Comparison of ENCODE assay signal across 8 cellular contexts in genomic region chr19:1252221-1252817, GRCh38. TPM values are rescaled to one million over a fixed set of nuclear protein-coding genes. Genes with fewer than 3 reads are reported as not detected.
DNase-seq lines count a peak whose midpoint lies in the region; ATAC-seq and TF ChIP-seq lines count a peak whose summit lies in the region.

No MANE protein-coding gene starts in this region.

- H3K9me3 Mint-ChIP-seq in natural killer cell, result no peaks in the 10 kb centered on the region
- no peaks in the 10 kb centered on the region for H3K9me3 Mint-ChIP-seq in type B pancreatic cell

- H3K4me3 ChIP-seq in fibroblast of the aortic adventitia (ENCODE audit: low read depth, low read length), result peak overlapping the region; percentile 86

- ATAC-seq in natural killer cell (peak; percentile 9 to 41 (median 18)), HG02588 (IDR thresholded peaks at IDR 0.05; ENCODE audit: unreplicated experiment) (no peak)

- H3K27me3 Mint-ChIP-seq in natural killer cell (ENCODE audit: low read depth in 2 of 2) (no peaks in the 10 kb centered on the region), type B pancreatic cell (no peaks in the 10 kb centered on the region)

- H3K4me1 Mint-ChIP-seq in natural killer cell (peaks cover 0 to 30% of the 10 kb centered on the region in 2 donors), type B pancreatic cell (ENCODE audit: unreplicated experiment) (peaks cover 2% of the 10 kb centered on the region)

- TF ChIP-seq CTCF in fibroblast of the aortic adventitia (IDR thresholded peaks at IDR 0.05; ENCODE audit: insufficient read depth, low read length) (no peak), natural killer cell (IDR thresholded peaks at IDR 0.05) (no peak), type B pancreatic cell (conservative IDR thresholded peaks at IDR 0.05) (no peak)

- H3K4me3 Mint-ChIP-seq in natural killer cell, result peak overlapping the region; percentile 95
- H3K4me3 Mint-ChIP-seq in type B pancreatic cell, result peak overlapping the region; percentile 93

- DNase-seq in EH (ENCODE audit: low read depth) (peak; percentile 98), NCI-H226 (peak; percentile 81), fibroblast of the aortic adventitia (ENCODE audit: low read depth) (peak; percentile 99), natural killer cell (no peak), type B pancreatic cell (ENCODE audit: extremely low spot score, unreplicated experiment) (no peak), epidermal melanocyte (ENCODE audit: insufficient read length, low spot score) (no peak)
- DNase-seq in activated effector memory CD4-positive, alpha-beta T cell treated with Interleukin-2 at 50 U/mL for 16 hours, result peak; percentile 59

- peak overlapping the region; percentile 93 to 97 for H3K27ac Mint-ChIP-seq in natural killer cell
- peak overlapping the region; percentile 86 for H3K27ac Mint-ChIP-seq in type B pancreatic cell

- intact Hi-C loops in natural killer cell (cut with micrococcal nuclease), result no loop called here

- H3K36me3 Mint-ChIP-seq in natural killer cell, result no peaks in the 10 kb centered on the region
- peaks cover 9% of the 10 kb centered on the region for H3K36me3 Mint-ChIP-seq in type B pancreatic cell

RNA-seq across cellular contexts. Expression of gene MIDN, which starts 3.9 kb away (rescaled TPM):
- total RNA-seq in fibroblast of the aortic adventitia (ENCODE audit: low replicate concordance) (23.2 and 32.5 TPM in 2 replicates), natural killer cell (100 to 1,000 TPM; 296 to 367 (median 314) TPM), type B pancreatic cell (ENCODE audit: low replicate concordance) (122 and 127 TPM in 2 replicates)

RNA-seq across cellular contexts. Expression of gene ATP5F1D, which starts 10.8 kb away (rescaled TPM):
- total RNA-seq in fibroblast of the aortic adventitia (ENCODE audit: low replicate concordance), result 15.7 and 55.6 TPM in 2 replicates
- total RNA-seq in natural killer cell, result 100 to 1,000 TPM in 2 of 3 donors, 10 to 100 TPM in 1; 88.6 to 119 (median 104) TPM
- total RNA-seq in type B pancreatic cell (ENCODE audit: low replicate concordance), result 165 and 197 TPM in 2 replicates

RNA-seq across cellular contexts. Expression of gene CBARP, which starts 14.5 kb away (rescaled TPM):
- total RNA-seq in fibroblast of the aortic adventitia (ENCODE audit: low replicate concordance) (2.3 and 3.1 TPM in 2 replicates), natural killer cell (under 1 TPM in 2 of 3 donors, not detected in 1; 0.14 to 0.41 TPM), type B pancreatic cell (ENCODE audit: low replicate concordance) (8.9 and 10.8 TPM in 2 replicates)

RNA-seq across cellular contexts. Expression of gene CIRBP, which starts 16.8 kb away (rescaled TPM):
- total RNA-seq in fibroblast of the aortic adventitia (ENCODE audit: low replicate concordance), result 245 and 776 TPM in 2 replicates
- 100 to 1,000 TPM; 410 to 454 (median 440) TPM for total RNA-seq in natural killer cell
- 316 and 421 TPM in 2 replicates for total RNA-seq in type B pancreatic cell (ENCODE audit: low replicate concordance)

RNA-seq across cellular contexts. Expression of gene FAM174C, which starts 23.0 kb away (rescaled TPM):
- total RNA-seq in fibroblast of the aortic adventitia (ENCODE audit: low replicate concordance), result 25.2 and 123 TPM in 2 replicates
- total RNA-seq in natural killer cell, result 10 to 100 TPM; 26.6 to 33.4 (median 27.1) TPM
- 30.6 and 36.4 TPM in 2 replicates for total RNA-seq in type B pancreatic cell (ENCODE audit: low replicate concordance)

Comparison
In these comparisons a context has a peak if more than half of its experiments do, and no peak if none do; other contexts are left out.
1. DNase-seq: peak in EH (single experiment), NCI-H226 (single experiment), activated effector memory CD4-positive, alpha-beta T cell treated with Interleukin-2 at 50 U/mL for 16 hours (single experiment) and fibroblast of the aortic adventitia (single experiment); none in natural killer cell (single experiment), type B pancreatic cell (single experiment) and epidermal melanocyte (single experiment).